In the genomic region with DNA sequence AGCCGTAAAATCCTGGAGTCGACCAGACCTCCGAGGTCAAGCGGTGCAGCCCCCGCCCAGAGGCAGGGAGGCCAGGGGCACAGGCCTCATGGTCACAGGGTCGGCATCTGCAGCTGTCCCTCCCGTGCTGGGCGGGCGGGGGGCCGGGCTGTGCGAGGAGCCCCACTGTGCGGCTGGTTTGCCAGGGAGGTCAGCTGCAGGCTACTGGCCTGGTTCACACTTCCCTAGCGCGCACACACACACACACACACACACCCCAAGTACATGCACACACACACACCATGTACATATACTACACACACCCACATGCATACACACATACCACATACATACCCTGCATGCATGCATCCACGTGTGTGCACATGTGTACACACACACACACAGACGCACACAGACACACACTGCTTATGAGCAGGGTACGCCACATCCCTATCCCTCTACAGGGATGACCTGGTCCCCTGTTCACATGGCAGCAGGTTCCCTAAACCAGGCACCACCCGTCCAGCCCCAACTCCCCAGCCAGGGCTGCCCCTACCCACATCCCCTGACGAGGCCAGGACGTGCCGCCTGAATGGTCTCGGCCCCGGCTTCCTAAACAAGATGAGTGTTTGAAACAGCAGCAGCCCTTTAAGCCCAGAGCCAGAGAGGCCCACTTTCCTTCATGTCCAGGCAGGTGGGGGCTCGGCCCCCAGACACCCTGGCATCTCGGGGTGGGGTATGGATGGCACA, we compare ENCODE assay signal across 12 cellular contexts.
A peak's percentile ranks its signal among the peaks of the same experiment; 100 is the strongest.
DNase-seq lines count a peak whose midpoint lies in the region; ATAC-seq and TF ChIP-seq lines count a peak whose summit lies in the region.
"Had no signal": no experiment of that assay in that cellular context is flagged by ENCODE, and none has a peak within 500 bp of the region (broad histone marks: within the 10 kb centered on the region; RNA-seq: fewer than 3 reads in every experiment).

No MANE protein-coding gene starts in this region.

- H3K27ac ChIP-seq in C4-2B (peak overlapping the region; percentile 72), psoas muscle (no peak overlapping the region), esophagus squamous epithelium (no peak overlapping the region), MM.1S (ENCODE audit: low read length) (no peak overlapping the region)

- H3F3A ChIP-seq in MM.1S (ENCODE audit: insufficient read depth, low read length): no peaks in the 10 kb centered on the region

- ATAC-seq in psoas muscle: peak in 3 of 4 donors; percentile 3 to 20 (median 5)
- ATAC-seq: activated T-helper 17 cell treated with anti-CD3 and anti-CD28 coated beads, Interleukin-2, amount 50 U/mL, for 72 hours; GM12878 had no signal

- peaks cover 25% of the 10 kb centered on the region for H3K4me1 Mint-ChIP-seq in HFFc6 (ENCODE audit: low read depth)
- H3K4me1 Mint-ChIP-seq: activated CD4-positive, alpha-beta memory T cell treated with anti-CD3 and anti-CD28 coated beads, Interleukin-2, amount 10 ng/mL, durations not matched to agents 7 days and 5 days; activated T-helper 17 cell treated with anti-CD3 and anti-CD28 coated beads, Interleukin-2, amount 50 U/mL, for 72 hours had no signal

- no peaks in the 10 kb centered on the region for H3K79me2 ChIP-seq in MM.1S (ENCODE audit: low read length)

- H3K27me3 Mint-ChIP-seq in HFFc6 (ENCODE audit: insufficient read depth): peaks cover 2% of the 10 kb centered on the region; the same call in 1 of the 2 replicates
- H3K27me3 Mint-ChIP-seq: activated CD4-positive, alpha-beta memory T cell treated with anti-CD3 and anti-CD28 coated beads, Interleukin-2, amount 10 ng/mL, durations not matched to agents 7 days and 5 days; activated T-helper 17 cell treated with anti-CD3 and anti-CD28 coated beads, Interleukin-2, amount 50 U/mL, for 72 hours had no signal

- no peak overlapping the region for H3K4me2 ChIP-seq in MM.1S (ENCODE audit: low read depth, low read length)

- DNase-seq in HFFc6: no peak
- DNase-seq in ecto neural progenitor cell (ENCODE audit: low spot score): peak; percentile 71
- DNase-seq in psoas muscle: no peak
- DNase-seq in esophagus squamous epithelium (lab: John Stamatoyannopoulos, UW): no peak
- no peak for DNase-seq in MM.1S
- no peak for DNase-seq in GM13976 (ENCODE audit: low spot score)
- DNase-seq: activated CD4-positive, alpha-beta memory T cell treated with anti-CD3 and anti-CD28 coated beads, Interleukin-2, amount 10 ng/mL, durations not matched to agents 7 days and 5 days; stimulated activated CD4-positive, alpha-beta T cell treated with anti-CD3 and anti-CD28 coated beads, Interleukin-15, amount 100 ng/mL, for 24 hours had no signal

- intact Hi-C loops in psoas muscle (cut with DNase I) (loop anchor here in 1 of 2 donors (10.0 kb wide), 1 partner anchor 106 kb away; a partner anchor contains a TSS), esophagus squamous epithelium (cut with DNase I) (no loop called here)

- H3K9me3 ChIP-seq in psoas muscle (no peaks in the 10 kb centered on the region), esophagus squamous epithelium (no peaks in the 10 kb centered on the region), MM.1S (replicated peaks; ENCODE audit: insufficient read depth, low read length) (no peaks in the 10 kb centered on the region)

- H3K9me2 ChIP-seq in MM.1S (replicated peaks; ENCODE audit: insufficient read depth, low read length): no peaks in the 10 kb centered on the region

- TF ChIP-seq POLR2A in esophagus squamous epithelium (IDR thresholded peaks at IDR 0.05): no peak

- no peaks in the 10 kb centered on the region for H3K27me3 ChIP-seq in psoas muscle (ENCODE audit: insufficient read depth in 3 of 3, low read length in 2 of 3)
- H3K27me3 ChIP-seq in esophagus squamous epithelium: no peaks in the 10 kb centered on the region
- peaks cover 47% of the 10 kb centered on the region for H3K27me3 ChIP-seq in MM.1S (replicated peaks; ENCODE audit: insufficient read depth, low read length)
- H3K27me3 ChIP-seq: dorsolateral prefrontal cortex had no signal

- no peak overlapping the region for H2AFZ ChIP-seq in MM.1S (ENCODE audit: low read length)

- no peaks in the 10 kb centered on the region for H3K36me3 ChIP-seq in psoas muscle (ENCODE audit: insufficient read depth in 1 of 2, low read depth in 1 of 2)
- H3K36me3 ChIP-seq in esophagus squamous epithelium: no peaks in the 10 kb centered on the region
- H3K36me3 ChIP-seq in MM.1S (replicated peaks; ENCODE audit: insufficient read depth, low read length): no peaks in the 10 kb centered on the region

- no peaks in the 10 kb centered on the region for H3K36me3 Mint-ChIP-seq in HFFc6 (ENCODE audit: low read depth)

- H3K27ac Mint-ChIP-seq in HFFc6: peak overlapping the region; percentile 62
- H3K27ac Mint-ChIP-seq: activated CD4-positive, alpha-beta memory T cell treated with anti-CD3 and anti-CD28 coated beads, Interleukin-2, amount 10 ng/mL, durations not matched to agents 7 days and 5 days; activated T-helper 17 cell treated with anti-CD3 and anti-CD28 coated beads, Interleukin-2, amount 50 U/mL, for 72 hours had no signal

- peak overlapping the region; percentile 23; the same call in 1 of the 2 replicates for H3K4me3 Mint-ChIP-seq in HFFc6
- H3K4me3 Mint-ChIP-seq: activated CD4-positive, alpha-beta memory T cell treated with anti-CD3 and anti-CD28 coated beads, Interleukin-2, amount 10 ng/mL, durations not matched to agents 7 days and 5 days; activated T-helper 17 cell treated with anti-CD3 and anti-CD28 coated beads, Interleukin-2, amount 50 U/mL, for 72 hours had no signal

- no peak for TF ChIP-seq CTCF in C4-2B (conservative IDR thresholded peaks at IDR 0.05)
- TF ChIP-seq CTCF in HFFc6 (IDR thresholded peaks at IDR 0.05): no peak
- no peak for TF ChIP-seq CTCF in psoas muscle (IDR thresholded peaks at IDR 0.05)
- no peak for TF ChIP-seq CTCF in esophagus squamous epithelium (IDR thresholded peaks at IDR 0.05)
- no peak for TF ChIP-seq CTCF in MM.1S (IDR thresholded peaks at IDR 0.05; ENCODE audit: low read length)
- TF ChIP-seq CTCF in GM13976 (IDR thresholded peaks at IDR 0.05; ENCODE audit: borderline replicate concordance, control extremely low read depth, extremely low read depth, insufficient read depth, missing control alignments): no peak

- H4K20me1 ChIP-seq in MM.1S (ENCODE audit: insufficient read depth, low read length): no peaks in the 10 kb centered on the region

- in situ Hi-C loops in GM13976 (cut with MboI; ENCODE audit: low sequenced_read_pairs, unreplicated experiment): no loop called here

- H3K4me1 ChIP-seq in psoas muscle: peaks cover 18% of the 10 kb centered on the region
- H3K4me1 ChIP-seq in esophagus squamous epithelium: peaks cover 16 to 27% (median 19%) of the 10 kb centered on the region in 3 donors
- H3K4me1 ChIP-seq in MM.1S (ENCODE audit: low read length): no peaks in the 10 kb centered on the region

- no peaks in the 10 kb centered on the region for H3K9me3 Mint-ChIP-seq in HFFc6
- H3K9me3 Mint-ChIP-seq: activated CD4-positive, alpha-beta memory T cell treated with anti-CD3 and anti-CD28 coated beads, Interleukin-2, amount 10 ng/mL, durations not matched to agents 7 days and 5 days; activated T-helper 17 cell treated with anti-CD3 and anti-CD28 coated beads, Interleukin-2, amount 50 U/mL, for 72 hours had no signal

- peak overlapping the region; percentile 31 for H3K4me3 ChIP-seq in psoas muscle
- H3K4me3 ChIP-seq in esophagus squamous epithelium: no peak overlapping the region
- H3K4me3 ChIP-seq in MM.1S (ENCODE audit: low read length): no peak overlapping the region
- H3K4me3 ChIP-seq: GM12878 had no signal

- H3K9ac ChIP-seq in MM.1S (ENCODE audit: low read length): no peak overlapping the region

- whole genome bisulfite sequencing in psoas muscle, 3 donors: 45 to 58% (median 54%) methylated on average over 22 to 25 of the region's 25 CpGs
- WGBS in esophagus squamous epithelium, 2 donors: 80 to 83% methylated on average over 3 to 6 of the region's 25 CpGs
